10 cellular contexts compared by ENCODE assay signal in genomic region chr3:53350652-53351051, GRCh38. TPM values are rescaled to one million over a fixed set of nuclear protein-coding genes. Genes with fewer than 3 reads are reported as not detected.
DNase-seq lines count a peak whose midpoint lies in the region; ATAC-seq and TF ChIP-seq lines count a peak whose summit lies in the region.
"Had no signal": no experiment of that assay in that cellular context is flagged by ENCODE, and none has a peak within 500 bp of the region (broad histone marks: within the 10 kb centered on the region; RNA-seq: fewer than 3 reads in every experiment).

No MANE protein-coding gene starts in this region.

- H3K9me3 ChIP-seq in A673 (ENCODE audit: low read depth, low read length, poor library complexity, severe bottlenecking), result no peaks in the 10 kb centered on the region
- H3K9me3 ChIP-seq: thoracic aorta had no signal

- BruUV-seq in A673 (replicated peaks; lab: Mats Ljungman, UMichigan), result no TSS peak

- no peaks in the 10 kb centered on the region for H3K4me1 ChIP-seq in A673 (ENCODE audit: insufficient read depth, low read length, poor library complexity, severe bottlenecking)

- CTCF ChIA-PET in A673 (lab: Charles Lee), result no interaction called here

- H3K36me3 ChIP-seq in A673 (ENCODE audit: insufficient read depth, low read length, poor library complexity, severe bottlenecking), result no peaks in the 10 kb centered on the region
- H3K36me3 ChIP-seq: thoracic aorta had no signal

- no peak for ATAC-seq in HG02642 (IDR thresholded peaks at IDR 0.05; ENCODE audit: poor library complexity, unreplicated experiment)

- H3K27me3 ChIP-seq in A673 (replicated peaks; ENCODE audit: insufficient read depth, low read depth, low read length, poor library complexity), result no peaks in the 10 kb centered on the region

- in situ Hi-C loops in GM13976 (cut with MboI; ENCODE audit: low sequenced_read_pairs, unreplicated experiment), result no loop called here

- TF ChIP-seq CTCF in A673 (conservative IDR thresholded peaks at IDR 0.05; ENCODE audit: low read depth, low read length) (0 out of 2 replicates have a peak, but pooled peaks have one; percentile 18), GM13976 (IDR thresholded peaks at IDR 0.05; ENCODE audit: borderline replicate concordance, control extremely low read depth, extremely low read depth, insufficient read depth, missing control alignments) (peak; percentile 47), fibroblast of pulmonary artery (IDR thresholded peaks at IDR 0.05; ENCODE audit: low read length, missing control alignments) (peak; percentile 4)

- peak; percentile 19 for DNase-seq in A673 (ENCODE audit: low spot score)
- DNase-seq in GM13976 (ENCODE audit: low spot score), result peak; percentile 26
- DNase-seq in OCI-M2 (lab: John Stamatoyannopoulos, UW; ENCODE audit: unreplicated experiment), result peak; percentile 47
- no peak for DNase-seq in fibroblast of pulmonary artery (ENCODE audit: low read depth)
- no peak for DNase-seq in inferior parietal cortex (ENCODE audit: extremely low spot score)
- no peak for DNase-seq in germinal center (ENCODE audit: low spot score)
- DNase-seq in C1 segment of cervical spinal cord (lab: John Stamatoyannopoulos, UW), result no peak
- DNase-seq: activated B cell treated with CpG ODN at 0.5 μM for 24 hours had no signal

- POLR2A ChIA-PET in A673 (lab: Charles Lee; ENCODE audit: low non-redundant PET), result no interaction called here

- intact Hi-C loops in A673 (cut with micrococcal nuclease; ENCODE audit: unreplicated experiment), result no loop called here

- H3K4me3 ChIP-seq in A673 (ENCODE audit: low read depth, low read length, poor library complexity, severe bottlenecking) (no peak overlapping the region), fibroblast of pulmonary artery (replicated peaks; ENCODE audit: low read depth, low read length) (no peak overlapping the region)
- H3K4me3 ChIP-seq: thoracic aorta had no signal

- H3K27ac ChIP-seq in A673 (ENCODE audit: low read depth, low read length, poor library complexity, severe bottlenecking), result no peak overlapping the region
- H3K27ac ChIP-seq: thoracic aorta had no signal

RNA-seq across cellular contexts. Expression of gene DCP1A, which starts 3.3 kb away (rescaled TPM):
- 13.1 and 16.2 TPM in 2 replicates for total RNA-seq in A673 (2021)

Comparison
In these comparisons a context has a peak if more than half of its experiments do, and no peak if none do; other contexts are left out.
1. DNase-seq: peak in A673 (single experiment), GM13976 (single experiment) and OCI-M2 (single experiment); none in fibroblast of pulmonary artery (single experiment), inferior parietal cortex (single experiment), germinal center (single experiment) and C1 segment of cervical spinal cord (0 of 14).
2. Peak in every context shown above with its lines, with median percentiles within 50 percentile points of each other: CTCF ChIP-seq.